Comparison of ENCODE assay signal across 22 cellular contexts in the genomic region with DNA sequence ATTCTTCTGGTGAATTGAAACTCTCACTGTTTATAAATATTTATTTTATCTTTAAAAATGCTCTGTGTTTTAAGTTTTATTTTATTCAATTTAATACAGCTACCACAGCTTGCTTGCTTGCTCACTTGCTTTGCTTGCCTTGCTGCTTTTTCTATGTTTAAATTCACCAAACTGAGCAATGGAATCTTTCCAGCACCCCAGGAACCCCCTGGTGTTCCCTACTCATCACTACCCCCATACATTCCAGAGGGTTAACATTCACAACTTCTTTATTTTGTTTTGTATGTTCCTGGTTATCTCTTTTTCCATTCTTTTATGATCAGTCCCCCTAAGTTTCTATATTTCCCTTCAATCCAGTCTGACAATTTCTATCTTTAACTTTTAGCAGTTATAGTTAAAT.
"Had no signal": no experiment of that assay in that cellular context is flagged by ENCODE, and none has a peak within 500 bp of the region (broad histone marks: within the 10 kb centered on the region; RNA-seq: fewer than 3 reads in every experiment).

No MANE protein-coding gene starts in this region.

- H3K27me3 ChIP-seq: Peyer's patch, SJSA1 had no signal

- H3K4me3 ChIP-seq: Peyer's patch, SJSA1 had no signal

- H3K4me1 ChIP-seq: Peyer's patch had no signal

- H3K27ac ChIP-seq: Peyer's patch, RWPE1, SJSA1 had no signal

- H3K36me3 ChIP-seq: Peyer's patch, SJSA1 had no signal

- H3K9me3 ChIP-seq: Peyer's patch, SJSA1 had no signal

- DNase-seq: activated B cell treated with CpG ODN at 0.5 μM for 24 hours; activated CD4-positive, alpha-beta T cell treated with anti-CD3 and anti-CD28 coated beads for 1 hour; activated CD4-positive, alpha-beta T cell treated with anti-CD3 and anti-CD28 coated beads, Interleukin-2, amount 10 ng/mL, durations not matched to agents 24 days and 14 days; activated CD4-positive, alpha-beta T cell treated with anti-CD3 and anti-CD28 coated beads, Interleukin-2, amount 50 U/mL, for 48 hours; activated CD8-positive, alpha-beta memory T cell treated with anti-CD3 and anti-CD28 coated beads for 24 hours; activated effector memory CD4-positive, alpha-beta T cell treated with anti-CD3 and anti-CD28 coated beads, Interleukin-2, amount 50 U/mL, for 16 hours; activated naive CD4-positive, alpha-beta T cell treated with Interleukin-2 at 50 U/mL for 16 hours; activated T-cell treated with anti-CD3 and anti-CD28 coated beads, Interleukin-2, amount 50 U/mL, for 4 hours; amygdala; KG1; NCI-H1092 treated with DMSO at 0.1 percent for 48 hours; NCI-H1417 treated with DMSO at 0.1 percent for 48 hours; NCI-H2029 treated with DMSO at 0.1 percent for 48 hours; NCI-H510A treated with DMSO at 0.1 percent for 48 hours; NCI-H69; NK-92 treated with Interleukin-12 subunit alpha and Interleukin-12 subunit beta, amount 100 ng/mL, for 24 hours; Peyer's patch; Right ventricle myocardium superior had no signal

- FAIRE-seq: astrocyte had no signal

- ATAC-seq: activated naive CD4-positive, alpha-beta T cell treated with anti-CD3 and anti-CD28 coated beads, Interleukin-2, amount 50 U/mL, for 72 hours; activated T-cell treated with anti-CD3 and anti-CD28 coated beads, Interleukin-2, amount 50 U/mL, for 4 hours had no signal
